Comparison of ENCODE assay signal across 26 cellular contexts in genomic region chr4:16952896-16953605, GRCh38. TPM values are rescaled to one million over a fixed set of nuclear protein-coding genes. Genes with fewer than 3 reads are reported as not detected.
DNase-seq lines count a peak whose midpoint lies in the region; ATAC-seq and TF ChIP-seq lines count a peak whose summit lies in the region.
"Had no signal": no experiment of that assay in that cellular context is flagged by ENCODE, and none has a peak within 500 bp of the region (broad histone marks: within the 10 kb centered on the region; RNA-seq: fewer than 3 reads in every experiment).

No MANE protein-coding gene starts in this region.

- 58% methylated on average over 1 of the region's 1 CpG for WGBS in SK-N-SH (ENCODE audit: low lambda C conversion rate)
- WGBS in esophagus squamous epithelium, 2 donors, result 0 to 5% methylated on average over 1 of the region's 1 CpG

- H3F3A ChIP-seq in SK-N-SH (replicated peaks; ENCODE audit: insufficient read depth), result peaks cover 3% of the 10 kb centered on the region

- no peak for TF ChIP-seq CTCF in AG10803 (conservative IDR thresholded peaks at IDR 0.05; ENCODE audit: low read length)
- TF ChIP-seq CTCF in SK-N-SH (IDR thresholded peaks at IDR 0.05), result no peak
- no peak for TF ChIP-seq CTCF in esophagus squamous epithelium (IDR thresholded peaks at IDR 0.05)

- H3K4me3 Mint-ChIP-seq in activated CD4-positive, alpha-beta T cell treated with anti-CD3 and anti-CD28 coated beads for 36 hours, result no peak overlapping the region
- H3K4me3 Mint-ChIP-seq: activated B cell treated with CpG ODN at 0.5 μM for 24 hours; activated CD4-positive, alpha-beta memory T cell treated with anti-CD3 and anti-CD28 coated beads, Interleukin-2, amount 10 ng/mL, durations not matched to agents 7 days and 5 days; activated naive CD8-positive, alpha-beta T cell treated with anti-CD3 and anti-CD28 coated beads, Interleukin-2, amount 50 U/mL, for 24 hours; CD8-positive, alpha-beta T cell; stimulated activated naive CD8-positive, alpha-beta T cell treated with anti-CD3 and anti-CD28 coated beads, Interleukin-15, amount 100 ng/mL, for 72 hours had no signal

- H3K36me3 Mint-ChIP-seq in activated CD4-positive, alpha-beta T cell treated with anti-CD3 and anti-CD28 coated beads for 36 hours (ENCODE audit: low read depth), result no peaks in the 10 kb centered on the region
- H3K36me3 Mint-ChIP-seq: CD8-positive, alpha-beta T cell had no signal

- H3K4me1 Mint-ChIP-seq in activated CD4-positive, alpha-beta T cell treated with anti-CD3 and anti-CD28 coated beads for 36 hours, result no peaks in the 10 kb centered on the region
- H3K4me1 Mint-ChIP-seq: activated B cell treated with CpG ODN at 0.5 μM for 24 hours; activated CD4-positive, alpha-beta memory T cell treated with anti-CD3 and anti-CD28 coated beads, Interleukin-2, amount 10 ng/mL, durations not matched to agents 7 days and 5 days; activated naive CD8-positive, alpha-beta T cell treated with anti-CD3 and anti-CD28 coated beads, Interleukin-2, amount 50 U/mL, for 24 hours had no signal

- POLR2A ChIA-PET in SK-N-SH (lab: Yijun Ruan, JAX), result no interaction called here
- POLR2A ChIA-PET in activated CD4-positive, alpha-beta T cell treated with anti-CD3 and anti-CD28 coated beads for 36 hours (lab: Charles Lee), result no interaction called here

- CTCF ChIA-PET in SK-N-SH (lab: Yijun Ruan, JAX), result interaction anchor here (0.5 to 1.3 kb wide), 3 partner anchors 13 to 203 kb away, joined by 3 to 4 read pairs (median 3); no protein-coding TSS in a partner anchor
- CTCF ChIA-PET in activated CD4-positive, alpha-beta T cell treated with anti-CD3 and anti-CD28 coated beads for 36 hours (lab: Charles Lee), result no interaction called here

- H3K9ac ChIP-seq in SK-N-SH, result no peak overlapping the region

- ATAC-seq in sciatic nerve (peak; percentile 66), HG03571 (IDR thresholded peaks at IDR 0.05; ENCODE audit: unreplicated experiment) (no peak), HG03521 (IDR thresholded peaks at IDR 0.05; ENCODE audit: unreplicated experiment) (no peak)
- no peak for ATAC-seq in activated CD4-positive, alpha-beta T cell treated with anti-CD3 and anti-CD28 coated beads for 36 hours
- ATAC-seq: activated naive CD8-positive, alpha-beta T cell treated with anti-CD3 and anti-CD28 coated beads, Interleukin-2, amount 50 U/mL, for 24 hours; CD8-positive, alpha-beta T cell; stimulated activated naive CD8-positive, alpha-beta T cell treated with anti-CD3 and anti-CD28 coated beads, Interleukin-15, amount 100 ng/mL, for 72 hours had no signal

- H3K27me3 Mint-ChIP-seq in activated CD4-positive, alpha-beta T cell treated with anti-CD3 and anti-CD28 coated beads for 36 hours, result peaks cover 12% of the 10 kb centered on the region
- H3K27me3 Mint-ChIP-seq: activated B cell treated with CpG ODN at 0.5 μM for 24 hours; activated CD4-positive, alpha-beta memory T cell treated with anti-CD3 and anti-CD28 coated beads, Interleukin-2, amount 10 ng/mL, durations not matched to agents 7 days and 5 days had no signal

- no peak overlapping the region for H3K27ac Mint-ChIP-seq in activated CD4-positive, alpha-beta T cell treated with anti-CD3 and anti-CD28 coated beads for 36 hours
- H3K27ac Mint-ChIP-seq: activated B cell treated with CpG ODN at 0.5 μM for 24 hours; activated CD4-positive, alpha-beta memory T cell treated with anti-CD3 and anti-CD28 coated beads, Interleukin-2, amount 10 ng/mL, durations not matched to agents 7 days and 5 days; activated naive CD8-positive, alpha-beta T cell treated with anti-CD3 and anti-CD28 coated beads, Interleukin-2, amount 50 U/mL, for 24 hours; CD8-positive, alpha-beta T cell; stimulated activated naive CD8-positive, alpha-beta T cell treated with anti-CD3 and anti-CD28 coated beads, Interleukin-15, amount 100 ng/mL, for 72 hours had no signal

- peak overlapping the region; percentile 46; the same call in 1 of the 2 replicates for H3K4me2 ChIP-seq in SK-N-SH

- H3K4me3 ChIP-seq in AG10803 (ENCODE audit: low read length) (peak overlapping the region; percentile 36), SK-N-SH (ENCODE audit: low read depth in 2 of 2, low read length in 1 of 2) (peak overlapping the region in 1 of 2 experiments; percentile 33; a peak in 1 of 4 replicates), esophagus squamous epithelium (peak overlapping the region; percentile 14 to 57 (median 27))
- H3K4me3 ChIP-seq: cardiac muscle cell, MG63, spleen had no signal

- intact Hi-C loops in esophagus squamous epithelium (cut with DNase I), result no loop called here
- intact Hi-C loops in sciatic nerve (cut with DNase I), result no loop called here
- intact Hi-C loops in activated CD4-positive, alpha-beta T cell treated with anti-CD3 and anti-CD28 coated beads for 36 hours (cut with DNase I, micrococcal nuclease), result no loop called here

- H3K9me3 ChIP-seq in SK-N-SH (no peaks in the 10 kb centered on the region), esophagus squamous epithelium (no peaks in the 10 kb centered on the region)
- H3K9me3 ChIP-seq: MG63 had no signal

- H3K27ac ChIP-seq in SK-N-SH (ENCODE audit: low read depth in 2 of 2, low read length in 1 of 2) (peak overlapping the region; percentile 22 to 44; a peak in 2 of 4 replicates), esophagus squamous epithelium (peak overlapping the region; percentile 58 to 79 (median 67))
- H3K27ac ChIP-seq: cardiac muscle cell, spleen, upper lobe of left lung had no signal

- no peak for TF ChIP-seq RAD21 in SK-N-SH (IDR thresholded peaks at IDR 0.05; ENCODE audit: low read length)

- H3K36me3 ChIP-seq in SK-N-SH (replicated peaks in 1 of 2; ENCODE audit: control insufficient read depth in 1 of 2, insufficient read depth in 2 of 2, low read length in 1 of 2), result no peaks in the 10 kb centered on the region
- no peaks in the 10 kb centered on the region for H3K36me3 ChIP-seq in esophagus squamous epithelium
- H3K36me3 ChIP-seq: cardiac muscle cell, MG63, spleen, upper lobe of left lung had no signal

- H3K27me3 ChIP-seq in SK-N-SH (ENCODE audit: insufficient read depth) (no peaks in the 10 kb centered on the region), esophagus squamous epithelium (no peaks in the 10 kb centered on the region)
- H3K27me3 ChIP-seq: cardiac muscle cell, MG63, upper lobe of left lung had no signal

- peak overlapping the region; percentile 63; the same call in 1 of the 2 replicates for H2AFZ ChIP-seq in SK-N-SH (ENCODE audit: low read depth)

- H4K20me1 ChIP-seq in SK-N-SH (ENCODE audit: insufficient read depth), result no peaks in the 10 kb centered on the region

- peaks cover 5% of the 10 kb centered on the region for H3K9me3 Mint-ChIP-seq in activated CD4-positive, alpha-beta T cell treated with anti-CD3 and anti-CD28 coated beads for 36 hours (ENCODE audit: low read depth)

- TF ChIP-seq EP300 in SK-N-SH (IDR thresholded peaks at IDR 0.05; ENCODE audit: borderline replicate concordance in 1 of 2, low read depth in 1 of 2, low read length in 1 of 2), result no peak

- H3K9me2 ChIP-seq in SK-N-SH, result no peaks in the 10 kb centered on the region

- H3K4me1 ChIP-seq in SK-N-SH (ENCODE audit: control insufficient read depth in 1 of 2, insufficient read depth in 2 of 2, low read depth in 1 of 2, low read length in 1 of 2) (peaks cover 3% of the 10 kb centered on the region in 2 experiments; a peak in 2 of 4 replicates), esophagus squamous epithelium (peaks cover 3 to 21% (median 10%) of the 10 kb centered on the region in 3 donors)
- H3K4me1 ChIP-seq: spleen, upper lobe of left lung had no signal

- no peak for TF ChIP-seq POLR2A in esophagus squamous epithelium (IDR thresholded peaks at IDR 0.05)

- DNase-seq in AG10803 (ENCODE audit: low read depth), result peak; percentile 40
- no peak for DNase-seq in SK-N-SH
- DNase-seq in esophagus squamous epithelium (lab: John Stamatoyannopoulos, UW), result no peak
- DNase-seq in sciatic nerve (ENCODE audit: low spot score), result no peak
- no peak for DNase-seq in activated CD4-positive, alpha-beta T cell treated with anti-CD3 and anti-CD28 coated beads for 36 hours
- DNase-seq: activated B cell treated with CpG ODN at 0.5 μM for 24 hours; activated CD4-positive, alpha-beta memory T cell treated with anti-CD3 and anti-CD28 coated beads, Interleukin-2, amount 10 ng/mL, durations not matched to agents 7 days and 5 days; activated effector memory CD4-positive, alpha-beta T cell treated with anti-CD3 and anti-CD28 coated beads, Interleukin-2, amount 50 U/mL, for 16 hours; activated naive CD8-positive, alpha-beta T cell treated with anti-CD3 and anti-CD28 coated beads, Interleukin-2, amount 50 U/mL, for 24 hours; CD8-positive, alpha-beta T cell; dermis blood vessel endothelial cell; DMS153; HCEC 1CT; hypothalamus; MG63; NCI-H1436; NCI-H510A treated with DMSO at 0.1 percent for 48 hours; NK-92 treated with Interleukin-12 subunit alpha and Interleukin-12 subunit beta, amount 100 ng/mL, for 24 hours; spleen; stimulated activated CD4-positive, alpha-beta T cell treated with anti-CD3 and anti-CD28 coated beads, Interleukin-4, amount 100 ng/mL, for 4 hours; stimulated activated naive CD8-positive, alpha-beta T cell treated with anti-CD3 and anti-CD28 coated beads, Interleukin-15, amount 100 ng/mL, for 72 hours; T-helper 9 cell; upper lobe of left lung had no signal

- H3K79me2 ChIP-seq in SK-N-SH (ENCODE audit: insufficient read depth), result no peaks in the 10 kb centered on the region

TF ChIP-seq in SK-N-SH, 30 proteins besides CTCF, POLR2A, EP300 and RAD21 (continues in another document):
- no peak for TF ChIP-seq IRF3 (IDR thresholded peaks at IDR 0.05; ENCODE audit: low read depth, low read length)
- no peak for TF ChIP-seq RCOR1 (IDR thresholded peaks at IDR 0.05; ENCODE audit: low read length)
- no peak for TF ChIP-seq FOXM1 (IDR thresholded peaks at IDR 0.05; ENCODE audit: low read depth)
- no peak for TF ChIP-seq MEF2A (IDR thresholded peaks at IDR 0.05; ENCODE audit: borderline replicate concordance, low read depth)
- no peak for TF ChIP-seq SMC3 (IDR thresholded peaks at IDR 0.05; ENCODE audit: low read depth, low read length)
- TF ChIP-seq TEAD4 (IDR thresholded peaks at IDR 0.05; ENCODE audit: borderline replicate concordance, insufficient read depth), result no peak

RNA-seq across cellular contexts. Expression of gene LDB2, which starts 54.6 kb away (rescaled TPM):
- 11.0 and 18.5 TPM in 2 replicates for polyA plus RNA-seq in SK-N-SH (2012; rRNA removed)
- polyA plus RNA-seq in SK-N-SH (2012; cell fraction: cytosol; rRNA removed), result 9.3 and 12.4 TPM in 2 replicates
- polyA plus RNA-seq in SK-N-SH (2012; cell fraction: nucleus; rRNA removed), result 9.8 and 14.2 TPM in 2 replicates
- 10 to 100 TPM in 1 of 4 donors, 1 to 10 TPM in 3; 3.0 to 16.0 (median 5.9) TPM for total RNA-seq in esophagus squamous epithelium
- total RNA-seq in sciatic nerve, result 104 TPM
- total RNA-seq in activated CD4-positive, alpha-beta T cell treated with anti-CD3 and anti-CD28 coated beads for 36 hours, result under 1 TPM in 1 of 2 experiments, not detected in 1; 0.14 TPM
- total RNA-seq: activated B cell treated with CpG ODN at 0.5 μM for 24 hours; activated CD4-positive, alpha-beta memory T cell treated with anti-CD3 and anti-CD28 coated beads, Interleukin-2, amount 10 ng/mL, durations not matched to agents 7 days and 5 days; CD8-positive, alpha-beta T cell had no signal
